Comparison of ENCODE assay signal across 7 cellular contexts in the genomic region with DNA sequence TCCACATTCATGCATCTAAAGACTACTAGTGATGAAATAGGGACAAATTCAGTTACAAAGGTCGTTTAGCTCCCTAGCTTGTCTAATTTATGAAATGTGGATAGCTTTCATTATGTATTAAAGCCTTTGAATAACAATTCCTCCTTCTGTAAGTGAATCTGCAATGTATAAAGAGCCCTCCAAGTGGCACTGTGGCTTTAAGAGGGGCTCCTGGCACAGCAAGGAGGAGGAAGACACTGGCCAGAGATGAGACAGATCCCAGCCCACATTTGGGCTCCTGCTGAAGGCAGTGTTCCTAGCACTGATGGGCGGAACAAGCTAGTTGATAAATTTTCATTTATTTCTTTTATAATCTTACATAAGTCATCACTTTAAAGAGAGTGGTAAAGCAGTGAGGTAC. TPM values are rescaled to one million over a fixed set of nuclear protein-coding genes. Genes with fewer than 3 reads are reported as not detected.
DNase-seq lines count a peak whose midpoint lies in the region; ATAC-seq and TF ChIP-seq lines count a peak whose summit lies in the region.

No MANE protein-coding gene starts in this region.

- no peak for DNase-seq in CD8-positive, alpha-beta memory T cell
- DNase-seq in H7 (peak; percentile 63), memory B cell (ENCODE audit: low spot score in 2 of 2) (no peak), GM19240 (ENCODE audit: insufficient read length, low spot score) (no peak), SKM-1 (lab: John Stamatoyannopoulos, UW; ENCODE audit: unreplicated experiment) (no peak), nephron progenitor cell (no peak)

- H3K4me1 ChIP-seq in CD8-positive, alpha-beta memory T cell (ENCODE audit: insufficient read depth, low read length), result peaks cover 17% of the 10 kb centered on the region

- no peaks in the 10 kb centered on the region for H3K36me3 ChIP-seq in CD8-positive, alpha-beta memory T cell (ENCODE audit: insufficient read depth, low read length)
- H3K36me3 ChIP-seq in H7 (replicated peaks; ENCODE audit: control insufficient read depth, insufficient read depth, low read length), result no peaks in the 10 kb centered on the region

- H3K36me3 Mint-ChIP-seq in CD8-positive, alpha-beta memory T cell, result no peaks in the 10 kb centered on the region
- H3K36me3 Mint-ChIP-seq in memory B cell, result no peaks in the 10 kb centered on the region
- no peaks in the 10 kb centered on the region for H3K36me3 Mint-ChIP-seq in nephron progenitor cell (ENCODE audit: low read depth)

- no peaks in the 10 kb centered on the region for H3K27me3 Mint-ChIP-seq in CD8-positive, alpha-beta memory T cell
- no peaks in the 10 kb centered on the region for H3K27me3 Mint-ChIP-seq in memory B cell
- no peaks in the 10 kb centered on the region for H3K27me3 Mint-ChIP-seq in nephron progenitor cell (ENCODE audit: low read depth, poor library complexity)

- no peak overlapping the region for H3K27ac ChIP-seq in CD8-positive, alpha-beta memory T cell (ENCODE audit: low read depth, low read length)

- POLR2A ChIA-PET in CD8-positive, alpha-beta memory T cell (lab: Charles Lee), result interaction anchor here (0.7 to 1.3 kb wide), 2 partner anchors 10 to 59 kb away, joined by 5 read pairs; no protein-coding TSS in a partner anchor

- H3K27ac Mint-ChIP-seq in CD8-positive, alpha-beta memory T cell, result peak overlapping the region; percentile 26 to 93 (median 89)
- peak overlapping the region; percentile 76 for H3K27ac Mint-ChIP-seq in memory B cell
- H3K27ac Mint-ChIP-seq in nephron progenitor cell, result no peak overlapping the region

- CTCF ChIA-PET in CD8-positive, alpha-beta memory T cell (lab: Charles Lee), result interaction anchor here (1.3 to 2.0 kb wide), 2 partner anchors 11 to 15 kb away, joined by 4 to 9 read pairs; no protein-coding TSS in a partner anchor

- no peaks in the 10 kb centered on the region for H3K27me3 ChIP-seq in CD8-positive, alpha-beta memory T cell (ENCODE audit: insufficient read depth, low read length, poor library complexity, severe bottlenecking)
- no peaks in the 10 kb centered on the region for H3K27me3 ChIP-seq in H7 (ENCODE audit: control insufficient read depth, insufficient read depth, low read length)

- TF ChIP-seq CTCF in nephron progenitor cell (IDR thresholded peaks at IDR 0.05), result no peak

- no peak overlapping the region for H3K4me3 ChIP-seq in CD8-positive, alpha-beta memory T cell (ENCODE audit: low read length)
- H3K4me3 ChIP-seq in H7 (ENCODE audit: insufficient read depth, low read depth, low read length), result no peak overlapping the region

- ATAC-seq in SK-N-SH treated with all-trans-retinoic acid at 6 μM for 48 hours, result peak; percentile 83
- ATAC-seq in memory B cell (ENCODE audit: low read depth), result no peak

- H3K9me3 Mint-ChIP-seq in CD8-positive, alpha-beta memory T cell, result no peaks in the 10 kb centered on the region
- H3K9me3 Mint-ChIP-seq in memory B cell (no peaks in the 10 kb centered on the region), nephron progenitor cell (no peaks in the 10 kb centered on the region)

- no peaks in the 10 kb centered on the region for H3K9me3 ChIP-seq in CD8-positive, alpha-beta memory T cell (ENCODE audit: low read length)

- peaks cover 13 to 14% (median 13%) of the 10 kb centered on the region in 3 donors for H3K4me1 Mint-ChIP-seq in CD8-positive, alpha-beta memory T cell
- H3K4me1 Mint-ChIP-seq in memory B cell (peaks cover 7% of the 10 kb centered on the region), nephron progenitor cell (peaks cover 6% of the 10 kb centered on the region)

- peak overlapping the region in 2 of 7 donors; percentile 48 to 68 for H3K4me3 Mint-ChIP-seq in CD8-positive, alpha-beta memory T cell
- H3K4me3 Mint-ChIP-seq in memory B cell (no peak overlapping the region), nephron progenitor cell (no peak overlapping the region)

TF ChIP-seq in SK-N-SH treated with all-trans-retinoic acid at 6 μM for 48 hours, 23 proteins besides CTCF, POLR2A, EP300 and RAD21:
- no peak for TF ChIP-seq TCF4 (CRISPR knock-in tag; IDR thresholded peaks at IDR 0.05; ENCODE audit: borderline replicate concordance)
- TF ChIP-seq ZNF70 (CRISPR knock-in tag; IDR thresholded peaks at IDR 0.05), result no peak
- no peak for TF ChIP-seq POU6F1 (CRISPR knock-in tag; IDR thresholded peaks at IDR 0.05; ENCODE audit: borderline replicate concordance, low read depth)
- TF ChIP-seq CSDC2 (CRISPR knock-in tag; IDR thresholded peaks at IDR 0.05), result no peak

RNA-seq across cellular contexts. Expression of gene FUCA2, which starts 17.6 kb away (rescaled TPM):
- total RNA-seq in CD8-positive, alpha-beta memory T cell, result 10 to 100 TPM; 12.3 to 13.2 TPM
- polyA plus RNA-seq in CD8-positive, alpha-beta memory T cell, result 14.2 TPM
- total RNA-seq in H7 (2014; rRNA removed; shearing (Covaris generic)), result 52.6 and 54.0 TPM in 2 replicates
